Comparison of ENCODE assay signal across 1 cellular context in the genomic region with DNA sequence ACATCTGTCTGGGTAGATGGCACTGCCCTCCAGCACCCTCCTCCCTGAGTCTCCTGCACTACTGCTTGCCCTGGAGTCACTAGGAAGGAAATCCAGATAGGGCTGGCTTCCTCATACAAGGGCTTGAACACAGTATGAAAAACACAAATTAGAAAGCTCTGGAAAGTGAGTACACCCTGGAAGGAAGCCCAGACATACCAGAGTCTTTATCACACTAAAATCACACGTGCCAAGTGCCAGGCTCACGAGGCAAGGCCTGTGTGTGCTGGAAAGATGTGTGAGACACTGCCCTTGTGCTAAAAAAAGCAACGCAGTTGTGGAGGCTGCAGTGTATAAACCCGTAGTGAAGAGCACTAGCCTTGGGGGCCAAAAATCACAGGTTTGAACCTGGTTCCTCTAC.
TF ChIP-seq lines count a peak whose summit lies in the region.

No MANE protein-coding gene starts in this region.

TF ChIP-seq in SK-N-SH, 30 proteins besides CTCF, POLR2A, EP300 and RAD21:
- TF ChIP-seq, protein P1, sequence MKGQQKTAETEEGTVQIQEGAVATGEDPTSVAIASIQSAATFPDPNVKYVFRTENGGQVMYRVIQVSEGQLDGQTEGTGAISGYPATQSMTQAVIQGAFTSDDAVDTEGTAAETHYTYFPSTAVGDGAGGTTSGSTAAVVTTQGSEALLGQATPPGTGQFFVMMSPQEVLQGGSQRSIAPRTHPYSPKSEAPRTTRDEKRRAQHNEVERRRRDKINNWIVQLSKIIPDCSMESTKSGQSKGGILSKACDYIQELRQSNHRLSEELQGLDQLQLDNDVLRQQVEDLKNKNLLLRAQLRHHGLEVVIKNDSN (IDR thresholded peaks at IDR 0.05; ENCODE audit: borderline replicate concordance, low read depth), result no peak
- TF ChIP-seq, protein P2, sequence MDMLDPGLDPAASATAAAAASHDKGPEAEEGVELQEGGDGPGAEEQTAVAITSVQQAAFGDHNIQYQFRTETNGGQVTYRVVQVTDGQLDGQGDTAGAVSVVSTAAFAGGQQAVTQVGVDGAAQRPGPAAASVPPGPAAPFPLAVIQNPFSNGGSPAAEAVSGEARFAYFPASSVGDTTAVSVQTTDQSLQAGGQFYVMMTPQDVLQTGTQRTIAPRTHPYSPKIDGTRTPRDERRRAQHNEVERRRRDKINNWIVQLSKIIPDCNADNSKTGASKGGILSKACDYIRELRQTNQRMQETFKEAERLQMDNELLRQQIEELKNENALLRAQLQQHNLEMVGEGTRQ (IDR thresholded peaks at IDR 0.05; ENCODE audit: borderline replicate concordance, low read depth, low read length), result no peak
- TF ChIP-seq RFX5 (IDR thresholded peaks at IDR 0.05; ENCODE audit: low read length), result no peak
- peak; percentile 16; the same call in 1 of the 2 replicates for TF ChIP-seq RXRA (IDR thresholded peaks at IDR 0.05; ENCODE audit: borderline replicate concordance, low read depth)
- TF ChIP-seq SMC3 (IDR thresholded peaks at IDR 0.05; ENCODE audit: low read depth, low read length), result no peak
- no peak for TF ChIP-seq NRF1 (IDR thresholded peaks at IDR 0.05; ENCODE audit: low read depth, low read length)
- TF ChIP-seq FOSL2 (IDR thresholded peaks at IDR 0.05; ENCODE audit: borderline replicate concordance, low read depth), result no peak
- TF ChIP-seq GATA2 (CRISPR knock-in tag; IDR thresholded peaks at IDR 0.05), result no peak
- TF ChIP-seq TAF1 (IDR thresholded peaks at IDR 0.05; ENCODE audit: borderline replicate concordance, low read depth, low read length), result no peak
- TF ChIP-seq, protein P3, sequence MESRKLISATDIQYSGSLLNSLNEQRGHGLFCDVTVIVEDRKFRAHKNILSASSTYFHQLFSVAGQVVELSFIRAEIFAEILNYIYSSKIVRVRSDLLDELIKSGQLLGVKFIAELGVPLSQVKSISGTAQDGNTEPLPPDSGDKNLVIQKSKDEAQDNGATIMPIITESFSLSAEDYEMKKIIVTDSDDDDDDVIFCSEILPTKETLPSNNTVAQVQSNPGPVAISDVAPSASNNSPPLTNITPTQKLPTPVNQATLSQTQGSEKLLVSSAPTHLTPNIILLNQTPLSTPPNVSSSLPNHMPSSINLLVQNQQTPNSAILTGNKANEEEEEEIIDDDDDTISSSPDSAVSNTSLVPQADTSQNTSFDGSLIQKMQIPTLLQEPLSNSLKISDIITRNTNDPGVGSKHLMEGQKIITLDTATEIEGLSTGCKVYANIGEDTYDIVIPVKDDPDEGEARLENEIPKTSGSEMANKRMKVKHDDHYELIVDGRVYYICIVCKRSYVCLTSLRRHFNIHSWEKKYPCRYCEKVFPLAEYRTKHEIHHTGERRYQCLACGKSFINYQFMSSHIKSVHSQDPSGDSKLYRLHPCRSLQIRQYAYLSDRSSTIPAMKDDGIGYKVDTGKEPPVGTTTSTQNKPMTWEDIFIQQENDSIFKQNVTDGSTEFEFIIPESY (IDR thresholded peaks at IDR 0.05; ENCODE audit: borderline replicate concordance, low read depth), result no peak
- TF ChIP-seq CHD2 (IDR thresholded peaks at IDR 0.05; ENCODE audit: low read length, partially characterized antibody), result no peak
- no peak for TF ChIP-seq FOXM1 (IDR thresholded peaks at IDR 0.05; ENCODE audit: low read depth)
- TF ChIP-seq POLR2AphosphoS5 (IDR thresholded peaks at IDR 0.05; ENCODE audit: low read depth, low read length), result no peak
- TF ChIP-seq, protein P4, sequence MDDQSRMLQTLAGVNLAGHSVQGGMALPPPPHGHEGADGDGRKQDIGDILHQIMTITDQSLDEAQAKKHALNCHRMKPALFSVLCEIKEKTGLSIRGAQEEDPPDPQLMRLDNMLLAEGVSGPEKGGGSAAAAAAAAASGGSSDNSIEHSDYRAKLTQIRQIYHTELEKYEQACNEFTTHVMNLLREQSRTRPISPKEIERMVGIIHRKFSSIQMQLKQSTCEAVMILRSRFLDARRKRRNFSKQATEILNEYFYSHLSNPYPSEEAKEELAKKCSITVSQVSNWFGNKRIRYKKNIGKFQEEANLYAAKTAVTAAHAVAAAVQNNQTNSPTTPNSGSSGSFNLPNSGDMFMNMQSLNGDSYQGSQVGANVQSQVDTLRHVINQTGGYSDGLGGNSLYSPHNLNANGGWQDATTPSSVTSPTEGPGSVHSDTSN (IDR thresholded peaks at IDR 0.05), result no peak
- no peak for TF ChIP-seq JUND (IDR thresholded peaks at IDR 0.05)
- no peak for TF ChIP-seq MXI1 (IDR thresholded peaks at IDR 0.05; ENCODE audit: low read depth, low read length)
- TF ChIP-seq, protein P5, sequence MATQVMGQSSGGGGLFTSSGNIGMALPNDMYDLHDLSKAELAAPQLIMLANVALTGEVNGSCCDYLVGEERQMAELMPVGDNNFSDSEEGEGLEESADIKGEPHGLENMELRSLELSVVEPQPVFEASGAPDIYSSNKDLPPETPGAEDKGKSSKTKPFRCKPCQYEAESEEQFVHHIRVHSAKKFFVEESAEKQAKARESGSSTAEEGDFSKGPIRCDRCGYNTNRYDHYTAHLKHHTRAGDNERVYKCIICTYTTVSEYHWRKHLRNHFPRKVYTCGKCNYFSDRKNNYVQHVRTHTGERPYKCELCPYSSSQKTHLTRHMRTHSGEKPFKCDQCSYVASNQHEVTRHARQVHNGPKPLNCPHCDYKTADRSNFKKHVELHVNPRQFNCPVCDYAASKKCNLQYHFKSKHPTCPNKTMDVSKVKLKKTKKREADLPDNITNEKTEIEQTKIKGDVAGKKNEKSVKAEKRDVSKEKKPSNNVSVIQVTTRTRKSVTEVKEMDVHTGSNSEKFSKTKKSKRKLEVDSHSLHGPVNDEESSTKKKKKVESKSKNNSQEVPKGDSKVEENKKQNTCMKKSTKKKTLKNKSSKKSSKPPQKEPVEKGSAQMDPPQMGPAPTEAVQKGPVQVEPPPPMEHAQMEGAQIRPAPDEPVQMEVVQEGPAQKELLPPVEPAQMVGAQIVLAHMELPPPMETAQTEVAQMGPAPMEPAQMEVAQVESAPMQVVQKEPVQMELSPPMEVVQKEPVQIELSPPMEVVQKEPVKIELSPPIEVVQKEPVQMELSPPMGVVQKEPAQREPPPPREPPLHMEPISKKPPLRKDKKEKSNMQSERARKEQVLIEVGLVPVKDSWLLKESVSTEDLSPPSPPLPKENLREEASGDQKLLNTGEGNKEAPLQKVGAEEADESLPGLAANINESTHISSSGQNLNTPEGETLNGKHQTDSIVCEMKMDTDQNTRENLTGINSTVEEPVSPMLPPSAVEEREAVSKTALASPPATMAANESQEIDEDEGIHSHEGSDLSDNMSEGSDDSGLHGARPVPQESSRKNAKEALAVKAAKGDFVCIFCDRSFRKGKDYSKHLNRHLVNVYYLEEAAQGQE (IDR thresholded peaks at IDR 0.05; ENCODE audit: low read depth, low read length), result no peak
- TF ChIP-seq FOXJ3 (CRISPR knock-in tag; IDR thresholded peaks at IDR 0.05), result no peak
- TF ChIP-seq ELF1 (IDR thresholded peaks at IDR 0.05), result no peak
- no peak for TF ChIP-seq GABPA (IDR thresholded peaks at IDR 0.05; ENCODE audit: low read depth)
- peak; percentile 60; the same call in 1 of the 2 replicates for TF ChIP-seq TCF12 (IDR thresholded peaks at IDR 0.05)
- TF ChIP-seq YY1 (IDR thresholded peaks at IDR 0.05; ENCODE audit: low read depth), result no peak
- TF ChIP-seq RCOR1 (IDR thresholded peaks at IDR 0.05; ENCODE audit: low read length), result no peak
- TF ChIP-seq TEAD4 (IDR thresholded peaks at IDR 0.05; ENCODE audit: borderline replicate concordance, insufficient read depth), result no peak
- TF ChIP-seq, protein P6, sequence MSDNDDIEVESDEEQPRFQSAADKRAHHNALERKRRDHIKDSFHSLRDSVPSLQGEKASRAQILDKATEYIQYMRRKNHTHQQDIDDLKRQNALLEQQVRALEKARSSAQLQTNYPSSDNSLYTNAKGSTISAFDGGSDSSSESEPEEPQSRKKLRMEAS (IDR thresholded peaks at IDR 0.05; ENCODE audit: low read depth), result peak; percentile 82
- peak; percentile 46; the same call in 1 of the 2 replicates for TF ChIP-seq MEF2A (IDR thresholded peaks at IDR 0.05; ENCODE audit: borderline replicate concordance, low read depth)
- no peak for TF ChIP-seq SIN3A (IDR thresholded peaks at IDR 0.05; ENCODE audit: borderline replicate concordance, low read depth, low read length)
- TF ChIP-seq, protein P7, sequence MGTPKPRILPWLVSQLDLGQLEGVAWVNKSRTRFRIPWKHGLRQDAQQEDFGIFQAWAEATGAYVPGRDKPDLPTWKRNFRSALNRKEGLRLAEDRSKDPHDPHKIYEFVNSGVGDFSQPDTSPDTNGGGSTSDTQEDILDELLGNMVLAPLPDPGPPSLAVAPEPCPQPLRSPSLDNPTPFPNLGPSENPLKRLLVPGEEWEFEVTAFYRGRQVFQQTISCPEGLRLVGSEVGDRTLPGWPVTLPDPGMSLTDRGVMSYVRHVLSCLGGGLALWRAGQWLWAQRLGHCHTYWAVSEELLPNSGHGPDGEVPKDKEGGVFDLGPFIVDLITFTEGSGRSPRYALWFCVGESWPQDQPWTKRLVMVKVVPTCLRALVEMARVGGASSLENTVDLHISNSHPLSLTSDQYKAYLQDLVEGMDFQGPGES (IDR thresholded peaks at IDR 0.05; ENCODE audit: low read depth, low read length), result no peak
- no peak for TF ChIP-seq EZH2phosphoT487 (IDR thresholded peaks at IDR 0.05; ENCODE audit: borderline replicate concordance, low read depth)
- TF ChIP-seq NFIC (IDR thresholded peaks at IDR 0.05; ENCODE audit: borderline replicate concordance), result peak; percentile 67
